8 cellular contexts compared by ENCODE assay signal in genomic region chr4:118849867-118850812, GRCh38. TPM values are rescaled to one million over a fixed set of nuclear protein-coding genes. Genes with fewer than 3 reads are reported as not detected.
A peak's percentile ranks its signal among the peaks of the same experiment; 100 is the strongest.
DNase-seq lines count a peak whose midpoint lies in the region; ATAC-seq and TF ChIP-seq lines count a peak whose summit lies in the region.

No MANE protein-coding gene starts in this region.

- peak overlapping the region; percentile 98 for H2AFZ ChIP-seq in mammary epithelial cell (ENCODE audit: low read depth, low read length)

- no TSS peak for BruUV-seq in mammary epithelial cell (replicated peaks; lab: Mats Ljungman, UMichigan)

- H3K9me3 ChIP-seq in mammary epithelial cell (replicated peaks; ENCODE audit: insufficient read depth, low read length): no peaks in the 10 kb centered on the region

- no peak for DNase-seq in AG04449 (ENCODE audit: low read depth, low spot score)
- peak; percentile 24 for DNase-seq in RKO (ENCODE audit: low spot score)
- peak; percentile 54 for DNase-seq in mammary epithelial cell
- DNase-seq in lung microvascular endothelial cell (ENCODE audit: low read depth in 2 of 2): peak; percentile 10 to 24
- no peak for DNase-seq in UCSD-AML1 (lab: John Stamatoyannopoulos, UW; ENCODE audit: unreplicated experiment)
- DNase-seq in epidermal melanocyte (ENCODE audit: insufficient read length, low spot score): no peak

- H4K20me1 ChIP-seq in mammary epithelial cell (ENCODE audit: insufficient read depth, low read length): no peaks in the 10 kb centered on the region

- no peaks in the 10 kb centered on the region for H3K4me1 ChIP-seq in mammary epithelial cell (ENCODE audit: insufficient read depth, low read length)

- no peaks in the 10 kb centered on the region for H3K27me3 ChIP-seq in mammary epithelial cell (ENCODE audit: insufficient read depth, low read length)

- peak overlapping the region; percentile 37 for H3K27ac ChIP-seq in mammary epithelial cell (ENCODE audit: insufficient read depth, low read depth, low read length)

- CTCF ChIA-PET in AG04449 (lab: Yijun Ruan, JAX): interaction anchor here (1.2 to 7.4 kb wide), 3 partner anchors 12 to 41 kb away, joined by 3 to 66 read pairs (median 6); no protein-coding TSS in a partner anchor
- CTCF ChIA-PET in mammary epithelial cell (lab: Charles Lee; ENCODE audit: low non-redundant PET): no interaction called here

- H3K4me3 ChIP-seq in AG04449 (ENCODE audit: low read depth, low read length) (peak overlapping the region; percentile 0; the same call in 1 of the 2 replicates), mammary epithelial cell (replicated peaks in 1 of 3; ENCODE audit: insufficient read depth in 1 of 3, low read depth in 2 of 3, low read length in 3 of 3) (peak overlapping the region; percentile 50 to 75 (median 64))

- ATAC-seq in GM18519 (IDR thresholded peaks at IDR 0.05; ENCODE audit: low FRiP score, unreplicated experiment) (peak; percentile 72), HG03039 (IDR thresholded peaks at IDR 0.05; ENCODE audit: unreplicated experiment) (peak; percentile 92)

- POLR2A ChIA-PET in AG04449 (lab: Yijun Ruan, JAX): no interaction called here

- H3K9ac ChIP-seq in mammary epithelial cell (ENCODE audit: insufficient read depth, low read length): peak overlapping the region; percentile 65

- dilution Hi-C loops in mammary epithelial cell (cut with HindIII; ENCODE audit: low sequenced_read_pairs): no loop called here

- no peaks in the 10 kb centered on the region for H3K79me2 ChIP-seq in mammary epithelial cell (ENCODE audit: insufficient read depth, low read length)

- 21% methylated on average over 7 of the region's 7 CpGs for WGBS in mammary epithelial cell (ENCODE audit: low coverage, missing lambda C conversion rate)

- no peaks in the 10 kb centered on the region for H3K36me3 ChIP-seq in mammary epithelial cell (ENCODE audit: insufficient read depth, low read length)

- peak overlapping the region; percentile 88 for H3K4me2 ChIP-seq in mammary epithelial cell (ENCODE audit: insufficient read depth, low read depth, low read length)

- no peak for TF ChIP-seq CTCF in AG04449 (IDR thresholded peaks at IDR 0.05; ENCODE audit: insufficient read depth, low read length, missing control alignments)
- TF ChIP-seq CTCF in mammary epithelial cell (conservative IDR thresholded peaks at IDR 0.05 in 1 of 2, IDR thresholded peaks at IDR 0.05 in 1 of 2; ENCODE audit: extremely low read depth in 1 of 2, insufficient read depth in 1 of 2, low read depth in 1 of 2, low read length in 2 of 2): no peak

- in situ Hi-C loops in mammary epithelial cell (cut with MboI; ENCODE audit: low sequenced_read_pairs in 2 of 2): no loop called here

- intact Hi-C loops in mammary epithelial cell (cut with micrococcal nuclease): no loop called here

RNA-seq across cellular contexts. Expression of gene SEC24D, which starts 14.2 kb away (rescaled TPM):
- total RNA-seq in mammary epithelial cell (10 to 100 TPM; 41.8 to 70.6 TPM), lung microvascular endothelial cell (21.0 and 23.3 TPM in 2 replicates)
- 30.7 TPM for polyA plus RNA-seq in mammary epithelial cell
- 50.5 TPM for polyA minus RNA-seq in mammary epithelial cell

RNA-seq across cellular contexts. Expression of gene SYNPO2, which starts 38.5 kb away (rescaled TPM):
- total RNA-seq in mammary epithelial cell (10 to 100 TPM in 1 of 2 donors, 1 to 10 TPM in 1; 3.3 to 11.2 TPM), lung microvascular endothelial cell (0.20 and 0.22 TPM in 2 replicates)
- 0.22 TPM for polyA plus RNA-seq in mammary epithelial cell
- polyA minus RNA-seq in mammary epithelial cell: 0.41 TPM

Comparison
In these comparisons a context has a peak if more than half of its experiments do, and no peak if none do; other contexts are left out.
1. DNase-seq: peak in RKO (single experiment), mammary epithelial cell (single experiment) and lung microvascular endothelial cell (2 of 2); none in AG04449 (single experiment), UCSD-AML1 (single experiment) and epidermal melanocyte (single experiment).